ENCODE assay signal across 26 cellular contexts in the genomic region with DNA sequence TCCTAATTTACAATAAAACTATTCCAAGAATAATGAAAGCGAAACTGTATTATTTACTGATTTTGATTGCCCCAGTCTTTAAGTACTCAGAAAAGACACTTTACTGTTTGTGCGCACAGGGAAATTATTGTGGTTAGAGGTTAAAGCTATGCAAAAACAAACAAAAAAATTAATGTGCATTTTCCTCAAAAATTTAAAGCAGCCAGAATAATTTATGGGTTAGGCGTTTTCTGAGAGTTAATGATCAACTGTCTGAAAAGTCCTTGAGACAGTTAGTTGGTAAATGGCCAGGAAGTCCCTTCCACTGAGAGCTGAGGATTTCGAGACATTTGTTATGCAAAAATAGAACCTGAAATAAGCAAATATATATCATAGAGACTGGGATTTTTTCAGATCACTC.
DNase-seq lines count a peak whose midpoint lies in the region; ATAC-seq, FAIRE-seq and TF ChIP-seq lines count a peak whose summit lies in the region.
"Had no signal": no experiment of that assay in that cellular context is flagged by ENCODE, and none has a peak within 500 bp of the region (broad histone marks: within the 10 kb centered on the region; RNA-seq: fewer than 3 reads in every experiment).

No MANE protein-coding gene starts in this region.

- H3K4me3 ChIP-seq in ACC112 (ENCODE audit: low read depth, low read length) (peak overlapping the region; percentile 55), liver (ENCODE audit: low read depth in 1 of 3, low read length in 3 of 3) (no peak overlapping the region)
- no peak overlapping the region for H3K4me3 ChIP-seq in CD4-positive, alpha-beta memory T cell (ENCODE audit: low read length in 2 of 2)
- H3K4me3 ChIP-seq: thoracic aorta had no signal

- H3K36me3 ChIP-seq in ACC112 (ENCODE audit: insufficient read depth, low read length) (no peaks in the 10 kb centered on the region), liver (ENCODE audit: control insufficient read depth in 4 of 4, insufficient read depth in 3 of 4, low read depth in 1 of 4, low read length in 3 of 4) (no peaks in the 10 kb centered on the region)
- no peaks in the 10 kb centered on the region for H3K36me3 ChIP-seq in CD4-positive, alpha-beta memory T cell (ENCODE audit: insufficient read depth, low read length)
- H3K36me3 ChIP-seq: thoracic aorta had no signal

- no peak overlapping the region for H3K4me3 Mint-ChIP-seq in CD4-positive, alpha-beta memory T cell
- H3K4me3 Mint-ChIP-seq: activated naive CD8-positive, alpha-beta T cell treated with anti-CD3 and anti-CD28 coated beads, Interleukin-2, amount 10 ng/mL, durations not matched to agents 7 days and 5 days; activated T-helper 1 cell treated with anti-CD3 and anti-CD28 coated beads, Interleukin-12 subunit alpha, Interleukin-12 subunit beta, Interleukin-2, Interleukin-4 antibody, amounts not matched to agents 30 ng/mL and 10 ng/mL and 1 ng/mL, durations not matched to agents 14 hours and 24 hours and 36 hours; CD4-positive, alpha-beta T cell; dendritic cell treated with granulocyte-macrophage colony-stimulating factor and Interleukin-4, amounts not matched to agents 40 ng/mL and 50 ng/mL, for 4 days; natural killer cell treated with Interleukin-12 subunit alpha and Interleukin-12 subunit beta and Interleukin-15 and Interleukin-18, amount 100 ng/mL, for 72 hours; stimulated activated memory B cell treated with anti-CD40 and anti-IgM and Interleukin-4, amounts not matched to agents 10 μg/mL and 1 μg/mL and 100 μg/mL, for 72 hours had no signal

- H3K9ac ChIP-seq in liver (ENCODE audit: low read depth in 1 of 2, low read length in 2 of 2): no peak overlapping the region

- peak overlapping the region; percentile 35 for H3K27ac ChIP-seq in ACC112 (ENCODE audit: low read depth, low read length)
- peak overlapping the region; percentile 8 to 10 for H3K27ac ChIP-seq in liver (ENCODE audit: low read depth in 1 of 2, low read length in 2 of 2)
- no peak overlapping the region for H3K27ac ChIP-seq in CD4-positive, alpha-beta memory T cell (ENCODE audit: low read depth, low read length)
- H3K27ac ChIP-seq: foreskin keratinocyte had no signal

- peak overlapping the region; percentile 41 for H2AFZ ChIP-seq in ACC112 (ENCODE audit: low read length, unreplicated experiment)

- POLR2A ChIA-PET in CD4-positive, alpha-beta memory T cell (lab: Charles Lee; ENCODE audit: partially characterized antibody): no interaction called here

- H3K36me3 Mint-ChIP-seq in CD4-positive, alpha-beta memory T cell: no peaks in the 10 kb centered on the region
- H3K36me3 Mint-ChIP-seq: natural killer cell treated with Interleukin-12 subunit alpha and Interleukin-12 subunit beta and Interleukin-15 and Interleukin-18, amount 100 ng/mL, for 72 hours; stimulated activated memory B cell treated with anti-CD40 and anti-IgM and Interleukin-4, amounts not matched to agents 10 μg/mL and 1 μg/mL and 100 μg/mL, for 72 hours had no signal

- WGBS in liver: 38% methylated on average over 4 of the region's 4 CpGs

- H3K9me3 ChIP-seq in liver (ENCODE audit: control insufficient read depth in 4 of 4, low read length in 3 of 4): no peaks in the 10 kb centered on the region
- H3K9me3 ChIP-seq in CD4-positive, alpha-beta memory T cell (ENCODE audit: control insufficient read depth in 1 of 2, low read length in 2 of 2): no peaks in the 10 kb centered on the region
- H3K9me3 ChIP-seq: thoracic aorta had no signal

- intact Hi-C loops in CD4-positive, alpha-beta memory T cell (cut with micrococcal nuclease): no loop called here

- TF ChIP-seq RAD21 in liver (IDR thresholded peaks at IDR 0.05): no peak

- FAIRE-seq in HTR-8/SVneo (lab: Jason Lieb, UNC): no peak
- FAIRE-seq in endometrium (lab: Jason Lieb, UNC): peak; percentile 84
- FAIRE-seq: bronchial epithelial cell had no signal

- CTCF ChIA-PET in CD4-positive, alpha-beta memory T cell (lab: Charles Lee; ENCODE audit: partially characterized antibody): no interaction called here

- no peak for TF ChIP-seq CTCF in liver (IDR thresholded peaks at IDR 0.05; ENCODE audit: low read depth, low read length, missing input control)

- ATAC-seq in GM19324 (IDR thresholded peaks at IDR 0.05; ENCODE audit: low FRiP score, unreplicated experiment) (no peak), GM18873 (IDR thresholded peaks at IDR 0.05; ENCODE audit: low FRiP score, unreplicated experiment) (no peak)
- ATAC-seq: foreskin keratinocyte; natural killer cell treated with Interleukin-12 subunit alpha and Interleukin-12 subunit beta and Interleukin-15 and Interleukin-18, amount 100 ng/mL, for 72 hours; stimulated activated memory B cell treated with anti-CD40 and anti-IgM and Interleukin-4, amounts not matched to agents 10 μg/mL and 1 μg/mL and 100 μg/mL, for 72 hours had no signal

- peaks cover 1% of the 10 kb centered on the region for H3K79me2 ChIP-seq in ACC112 (ENCODE audit: control insufficient read depth, insufficient read depth, low read length, unreplicated experiment)

- peaks cover 47% of the 10 kb centered on the region for H3K4me1 ChIP-seq in ACC112 (ENCODE audit: control insufficient read depth, insufficient read depth, low read length, unreplicated experiment)
- H3K4me1 ChIP-seq in liver (ENCODE audit: control insufficient read depth in 4 of 4, insufficient read depth in 4 of 4, low read length in 3 of 4): peaks cover 6 to 58% (median 32%) of the 10 kb centered on the region in 4 donors
- H3K4me1 ChIP-seq in CD4-positive, alpha-beta memory T cell (ENCODE audit: insufficient read depth, low read length): peaks cover 8% of the 10 kb centered on the region

- peaks cover 0 to under 1% of the 10 kb centered on the region in 2 donors for H3K27me3 Mint-ChIP-seq in CD4-positive, alpha-beta memory T cell
- H3K27me3 Mint-ChIP-seq: activated naive CD8-positive, alpha-beta T cell treated with anti-CD3 and anti-CD28 coated beads, Interleukin-2, amount 10 ng/mL, durations not matched to agents 7 days and 5 days; CD4-positive, alpha-beta T cell had no signal

- H3K27ac Mint-ChIP-seq in CD4-positive, alpha-beta memory T cell: no peak overlapping the region
- H3K27ac Mint-ChIP-seq: activated naive CD8-positive, alpha-beta T cell treated with anti-CD3 and anti-CD28 coated beads, Interleukin-2, amount 10 ng/mL, durations not matched to agents 7 days and 5 days; activated T-helper 1 cell treated with anti-CD3 and anti-CD28 coated beads, Interleukin-12 subunit alpha, Interleukin-12 subunit beta, Interleukin-2, Interleukin-4 antibody, amounts not matched to agents 30 ng/mL and 10 ng/mL and 1 ng/mL, durations not matched to agents 14 hours and 24 hours and 36 hours; CD4-positive, alpha-beta T cell; dendritic cell treated with granulocyte-macrophage colony-stimulating factor and Interleukin-4, amounts not matched to agents 40 ng/mL and 50 ng/mL, for 4 days; natural killer cell treated with Interleukin-12 subunit alpha and Interleukin-12 subunit beta and Interleukin-15 and Interleukin-18, amount 100 ng/mL, for 72 hours; stimulated activated memory B cell treated with anti-CD40 and anti-IgM and Interleukin-4, amounts not matched to agents 10 μg/mL and 1 μg/mL and 100 μg/mL, for 72 hours had no signal

- DNase-seq in HTR-8/SVneo (ENCODE audit: insufficient read length, low spot score) (peak; percentile 31), hypothalamus (lab: John Stamatoyannopoulos, UW) (no peak)
- no peak for DNase-seq in CD4-positive, alpha-beta memory T cell
- DNase-seq: activated CD4-positive, alpha-beta T cell treated with anti-CD3 and anti-CD28 coated beads for 4 hours; activated naive CD8-positive, alpha-beta T cell treated with anti-CD3 and anti-CD28 coated beads, Interleukin-2, amount 10 ng/mL, durations not matched to agents 7 days and 5 days; CD4-positive, alpha-beta T cell; DMS79 treated with DMSO at 0.1 percent for 48 hours; foreskin keratinocyte; midbrain; NCI-H1436; NCI-H2171; NCI-H69; posterior cingulate gyrus; stimulated activated CD4-positive, alpha-beta T cell treated with anti-CD3 and anti-CD28 coated beads, Interleukin-1b, Interleukin-23, amount 100 ng/mL, for 48 hours; T-helper 1 cell had no signal

- peaks cover 7 to 14% (median 11%) of the 10 kb centered on the region in 4 donors for H3K4me1 Mint-ChIP-seq in CD4-positive, alpha-beta memory T cell

- H3K27me3 ChIP-seq in ACC112 (ENCODE audit: insufficient read depth, low read length) (no peaks in the 10 kb centered on the region), liver (ENCODE audit: control insufficient read depth in 4 of 4, insufficient read depth in 4 of 4, low read length in 3 of 4) (no peaks in the 10 kb centered on the region)
- H3K27me3 ChIP-seq in CD4-positive, alpha-beta memory T cell (ENCODE audit: insufficient read depth, low read length): no peaks in the 10 kb centered on the region
- H3K27me3 ChIP-seq: foreskin keratinocyte had no signal

- H3K9me3 Mint-ChIP-seq in CD4-positive, alpha-beta memory T cell: peaks cover 0 to 3% (median 0%) of the 10 kb centered on the region in 8 donors
- H3K9me3 Mint-ChIP-seq: CD4-positive, alpha-beta T cell; dendritic cell treated with granulocyte-macrophage colony-stimulating factor and Interleukin-4, amounts not matched to agents 40 ng/mL and 50 ng/mL, for 4 days; natural killer cell treated with Interleukin-12 subunit alpha and Interleukin-12 subunit beta and Interleukin-15 and Interleukin-18, amount 100 ng/mL, for 72 hours; stimulated activated memory B cell treated with anti-CD40 and anti-IgM and Interleukin-4, amounts not matched to agents 10 μg/mL and 1 μg/mL and 100 μg/mL, for 72 hours had no signal

TF ChIP-seq in liver, 16 proteins besides CTCF, POLR2A, EP300 and RAD21 (continues in another document):
- TF ChIP-seq, protein P1, sequence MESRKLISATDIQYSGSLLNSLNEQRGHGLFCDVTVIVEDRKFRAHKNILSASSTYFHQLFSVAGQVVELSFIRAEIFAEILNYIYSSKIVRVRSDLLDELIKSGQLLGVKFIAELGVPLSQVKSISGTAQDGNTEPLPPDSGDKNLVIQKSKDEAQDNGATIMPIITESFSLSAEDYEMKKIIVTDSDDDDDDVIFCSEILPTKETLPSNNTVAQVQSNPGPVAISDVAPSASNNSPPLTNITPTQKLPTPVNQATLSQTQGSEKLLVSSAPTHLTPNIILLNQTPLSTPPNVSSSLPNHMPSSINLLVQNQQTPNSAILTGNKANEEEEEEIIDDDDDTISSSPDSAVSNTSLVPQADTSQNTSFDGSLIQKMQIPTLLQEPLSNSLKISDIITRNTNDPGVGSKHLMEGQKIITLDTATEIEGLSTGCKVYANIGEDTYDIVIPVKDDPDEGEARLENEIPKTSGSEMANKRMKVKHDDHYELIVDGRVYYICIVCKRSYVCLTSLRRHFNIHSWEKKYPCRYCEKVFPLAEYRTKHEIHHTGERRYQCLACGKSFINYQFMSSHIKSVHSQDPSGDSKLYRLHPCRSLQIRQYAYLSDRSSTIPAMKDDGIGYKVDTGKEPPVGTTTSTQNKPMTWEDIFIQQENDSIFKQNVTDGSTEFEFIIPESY (IDR thresholded peaks at IDR 0.05): no peak
- no peak for TF ChIP-seq RXRA (IDR thresholded peaks at IDR 0.05)
- TF ChIP-seq YY1 (IDR thresholded peaks at IDR 0.05): no peak
- no peak for TF ChIP-seq FOXA1 (IDR thresholded peaks at IDR 0.05)
- TF ChIP-seq GABPA (IDR thresholded peaks at IDR 0.05 in 1 of 2, conservative IDR thresholded peaks at IDR 0.05 in 1 of 2): no peak
- no peak for TF ChIP-seq JUND (IDR thresholded peaks at IDR 0.05)
- no peak for TF ChIP-seq NR2F2 (IDR thresholded peaks at IDR 0.05)
- TF ChIP-seq FOXA2 (IDR thresholded peaks at IDR 0.05): no peak
